23 cellular contexts compared by ENCODE assay signal in genomic region chrX:11395859-11396258, GRCh38.
"Had no signal": no experiment of that assay in that cellular context is flagged by ENCODE, and none has a peak within 500 bp of the region (broad histone marks: within the 10 kb centered on the region; RNA-seq: fewer than 3 reads in every experiment).

No MANE protein-coding gene starts in this region.

- ATAC-seq: activated CD8-positive, alpha-beta T cell treated with anti-CD3 and anti-CD28 coated beads, Interleukin-2, amount 10 ng/mL, durations not matched to agents 7 days and 5 days; body of pancreas; PC-3; SK-N-SH treated with all-trans-retinoic acid at 6 μM for 48 hours; WTC11 had no signal

- H3K4me1 ChIP-seq: body of pancreas, SJSA1 had no signal

- H3K9me3 ChIP-seq: body of pancreas, SJSA1 had no signal

- H3K27me3 ChIP-seq: body of pancreas, SJSA1 had no signal

- H3K36me3 ChIP-seq: SJSA1 had no signal

- DNase-seq: activated CD4-positive, alpha-beta T cell treated with anti-CD3 and anti-CD28 coated beads for 48 hours; activated CD4-positive, alpha-beta T cell treated with anti-CD3 and anti-CD28 coated beads, Interleukin-2, amount 50 U/mL, for 4 hours; activated CD4-positive, CD25-positive, alpha-beta regulatory T cell treated with anti-CD3 and anti-CD28 coated beads, Interleukin-2, amount 50 U/mL, for 72 hours; activated CD8-positive, alpha-beta memory T cell treated with anti-CD3 and anti-CD28 coated beads, Interleukin-2, amount 50 U/mL, for 48 hours; activated CD8-positive, alpha-beta T cell treated with anti-CD3 and anti-CD28 coated beads, Interleukin-2, amount 10 ng/mL, durations not matched to agents 7 days and 5 days; activated naive CD4-positive, alpha-beta T cell treated with anti-CD3 and anti-CD28 coated beads, Interleukin-2, amount 50 U/mL, for 16 hours; activated T-cell treated with anti-CD3 and anti-CD28 coated beads, Interleukin-2, amount 50 U/mL, for 1 hour; aorta; body of pancreas; Karpas-422; MM.1S; NCI-H1105; NCI-H1436; NCI-H1694 treated with DMSO at 0.1 percent for 48 hours; NCI-H2081; NCI-H446; NCI-H524; PC-3; SHP77; SW 1271 had no signal

- H3K4me3 ChIP-seq: body of pancreas, SJSA1 had no signal

- H3K27ac ChIP-seq: body of pancreas, SJSA1 had no signal
